Comparison of ENCODE assay signal across 1 cellular context in genomic region chr19:49860716-49861100, GRCh38.
TF ChIP-seq lines count a peak whose summit lies in the region.

No MANE protein-coding gene starts in this region.

TF ChIP-seq in IMR-90, 13 proteins besides CTCF, POLR2A, EP300 and RAD21:
- TF ChIP-seq ELK1 (IDR thresholded peaks at IDR 0.05; ENCODE audit: borderline replicate concordance, low read depth, low read length) (no peak), MXI1 (IDR thresholded peaks at IDR 0.05; ENCODE audit: borderline replicate concordance, low read depth, low read length) (no peak), MAFK (IDR thresholded peaks at IDR 0.05; ENCODE audit: low read depth, low read length) (no peak), FOS (IDR thresholded peaks at IDR 0.05; ENCODE audit: low read depth, low read length) (no peak), BHLHE40 (IDR thresholded peaks at IDR 0.05; ENCODE audit: low read depth, low read length) (no peak), USF2 (IDR thresholded peaks at IDR 0.05; ENCODE audit: low read depth, low read length) (no peak), CHD1 (IDR thresholded peaks at IDR 0.05; ENCODE audit: low read depth, low read length) (no peak)
